10 cellular contexts compared by ENCODE assay signal in genomic region chr3:52268036-52268435, GRCh38. TPM values are rescaled to one million over a fixed set of nuclear protein-coding genes. Genes with fewer than 3 reads are reported as not detected.
DNase-seq lines count a peak whose midpoint lies in the region; ATAC-seq and TF ChIP-seq lines count a peak whose summit lies in the region.
"Had no signal": no experiment of that assay in that cellular context is flagged by ENCODE, and none has a peak within 500 bp of the region (broad histone marks: within the 10 kb centered on the region; RNA-seq: fewer than 3 reads in every experiment).

No MANE protein-coding gene starts in this region.

- H3K27ac Mint-ChIP-seq in CD4-positive, CD25-positive, alpha-beta regulatory T cell, result peak overlapping the region; percentile 59 to 91 (median 87)
- H3K27ac Mint-ChIP-seq in activated naive CD8-positive, alpha-beta T cell treated with anti-CD3 and anti-CD28 coated beads, Interleukin-2, amount 10 ng/mL, durations not matched to agents 7 days and 5 days, result peak overlapping the region; percentile 39
- peak overlapping the region; percentile 66 to 82 for H3K27ac Mint-ChIP-seq in natural killer cell

- TF ChIP-seq CTCF in natural killer cell (IDR thresholded peaks at IDR 0.05), result no peak

- H3K4me3 ChIP-seq in CD4-positive, CD25-positive, alpha-beta regulatory T cell (ENCODE audit: low read depth, low read length), result peak overlapping the region; percentile 43
- H3K4me3 ChIP-seq: body of pancreas had no signal

- H3K36me3 Mint-ChIP-seq in CD4-positive, CD25-positive, alpha-beta regulatory T cell, result peaks cover 62% of the 10 kb centered on the region
- peaks cover 49% of the 10 kb centered on the region for H3K36me3 Mint-ChIP-seq in activated naive CD8-positive, alpha-beta T cell treated with anti-CD3 and anti-CD28 coated beads, Interleukin-2, amount 10 ng/mL, durations not matched to agents 7 days and 5 days
- H3K36me3 Mint-ChIP-seq in natural killer cell, result peaks cover 32% of the 10 kb centered on the region

- peaks cover 0 to 2% (median 0%) of the 10 kb centered on the region in 7 donors for H3K9me3 Mint-ChIP-seq in CD4-positive, CD25-positive, alpha-beta regulatory T cell
- no peaks in the 10 kb centered on the region for H3K9me3 Mint-ChIP-seq in activated naive CD8-positive, alpha-beta T cell treated with anti-CD3 and anti-CD28 coated beads, Interleukin-2, amount 10 ng/mL, durations not matched to agents 7 days and 5 days
- no peaks in the 10 kb centered on the region for H3K9me3 Mint-ChIP-seq in natural killer cell

- H3K27ac ChIP-seq in CD4-positive, CD25-positive, alpha-beta regulatory T cell (ENCODE audit: insufficient read depth, low read length, poor library complexity, severe bottlenecking), result peak overlapping the region; percentile 82
- H3K27ac ChIP-seq: body of pancreas had no signal

- H3K27me3 ChIP-seq in CD4-positive, CD25-positive, alpha-beta regulatory T cell (ENCODE audit: control insufficient read depth, insufficient read depth, low read length), result no peaks in the 10 kb centered on the region
- H3K27me3 ChIP-seq: body of pancreas had no signal

- peak; percentile 77 to 80 for ATAC-seq in CD4-positive, CD25-positive, alpha-beta regulatory T cell (ENCODE audit: low read depth in 2 of 2)
- no peak for ATAC-seq in activated naive CD8-positive, alpha-beta T cell treated with anti-CD3 and anti-CD28 coated beads, Interleukin-2, amount 10 ng/mL, durations not matched to agents 7 days and 5 days (ENCODE audit: low read depth)
- ATAC-seq in natural killer cell, result no peak
- no peak for ATAC-seq in GM18868 (IDR thresholded peaks at IDR 0.05; ENCODE audit: unreplicated experiment)
- ATAC-seq: body of pancreas had no signal

- H3K36me3 ChIP-seq in CD4-positive, CD25-positive, alpha-beta regulatory T cell (ENCODE audit: control insufficient read depth, insufficient read depth, low read length), result peaks cover 68% of the 10 kb centered on the region

- intact Hi-C loops in natural killer cell (cut with micrococcal nuclease), result no loop called here

- peaks cover 65% of the 10 kb centered on the region for H3K4me1 ChIP-seq in CD4-positive, CD25-positive, alpha-beta regulatory T cell (ENCODE audit: control insufficient read depth, insufficient read depth, low read length, poor library complexity, severe bottlenecking)

- peaks cover 33 to 90% (median 66%) of the 10 kb centered on the region in 4 donors for H3K4me1 Mint-ChIP-seq in CD4-positive, CD25-positive, alpha-beta regulatory T cell
- H3K4me1 Mint-ChIP-seq in activated naive CD8-positive, alpha-beta T cell treated with anti-CD3 and anti-CD28 coated beads, Interleukin-2, amount 10 ng/mL, durations not matched to agents 7 days and 5 days, result peaks cover 55% of the 10 kb centered on the region
- H3K4me1 Mint-ChIP-seq in natural killer cell, result peaks cover 58 to 59% of the 10 kb centered on the region in 2 donors

- no peaks in the 10 kb centered on the region for H3K9me3 ChIP-seq in CD4-positive, CD25-positive, alpha-beta regulatory T cell (ENCODE audit: control insufficient read depth in 2 of 2, low read length in 2 of 2)
- H3K9me3 ChIP-seq: body of pancreas had no signal

- no peak for DNase-seq in CD4-positive, CD25-positive, alpha-beta regulatory T cell
- peak; percentile 67 for DNase-seq in activated CD4-positive, alpha-beta T cell treated with anti-CD3 and anti-CD28 coated beads for 48 hours
- peak; percentile 30 for DNase-seq in activated naive CD8-positive, alpha-beta T cell treated with anti-CD3 and anti-CD28 coated beads, Interleukin-2, amount 10 ng/mL, durations not matched to agents 7 days and 5 days
- DNase-seq in natural killer cell (no peak), NCI-H187 treated with DMSO at 0.1 percent for 48 hours (lab: John Stamatoyannopoulos, UW) (no peak), inferior parietal cortex (ENCODE audit: extremely low spot score) (no peak), COLO668 (lab: John Stamatoyannopoulos, UW; ENCODE audit: unreplicated experiment) (no peak)
- DNase-seq: body of pancreas had no signal

- POLR2A ChIA-PET in activated naive CD8-positive, alpha-beta T cell treated with anti-CD3 and anti-CD28 coated beads, Interleukin-2, amount 10 ng/mL, durations not matched to agents 7 days and 5 days (lab: Charles Lee), result interaction anchor here (4.0 to 25.1 kb wide), 2 partner anchors 10 to 22 kb away, joined by 24 to 1053 read pairs; partner anchors contain the start of genes PPM1M, TWF2 and WDR82

- H3K27me3 Mint-ChIP-seq in CD4-positive, CD25-positive, alpha-beta regulatory T cell, result no peaks in the 10 kb centered on the region
- no peaks in the 10 kb centered on the region for H3K27me3 Mint-ChIP-seq in activated naive CD8-positive, alpha-beta T cell treated with anti-CD3 and anti-CD28 coated beads, Interleukin-2, amount 10 ng/mL, durations not matched to agents 7 days and 5 days
- H3K27me3 Mint-ChIP-seq in natural killer cell (ENCODE audit: low read depth in 2 of 2), result no peaks in the 10 kb centered on the region

- H3K4me3 Mint-ChIP-seq in CD4-positive, CD25-positive, alpha-beta regulatory T cell, result peak overlapping the region; percentile 42 to 95 (median 70)
- peak overlapping the region; percentile 26 for H3K4me3 Mint-ChIP-seq in activated naive CD8-positive, alpha-beta T cell treated with anti-CD3 and anti-CD28 coated beads, Interleukin-2, amount 10 ng/mL, durations not matched to agents 7 days and 5 days
- H3K4me3 Mint-ChIP-seq in natural killer cell, result no peak overlapping the region

RNA-seq across cellular contexts. Expression of gene WDR82, which starts 10.4 kb away (rescaled TPM):
- 116 TPM for total RNA-seq in CD4-positive, CD25-positive, alpha-beta regulatory T cell
- 100 to 1,000 TPM in 2 of 4 donors, 10 to 100 TPM in 2; 85.9 to 111 (median 103) TPM for polyA plus RNA-seq in CD4-positive, CD25-positive, alpha-beta regulatory T cell
- total RNA-seq in activated naive CD8-positive, alpha-beta T cell treated with anti-CD3 and anti-CD28 coated beads, Interleukin-2, amount 10 ng/mL, durations not matched to agents 7 days and 5 days, result 100 to 1,000 TPM; 134 to 140 TPM
- total RNA-seq in natural killer cell, result 100 to 1,000 TPM; 108 to 131 (median 109) TPM

RNA-seq across cellular contexts. Expression of gene GLYCTK, which starts 19.6 kb away (rescaled TPM):
- total RNA-seq in CD4-positive, CD25-positive, alpha-beta regulatory T cell, result 41.8 TPM
- polyA plus RNA-seq in CD4-positive, CD25-positive, alpha-beta regulatory T cell, result 10 to 100 TPM; 11.1 to 17.9 (median 13.1) TPM
- total RNA-seq in activated naive CD8-positive, alpha-beta T cell treated with anti-CD3 and anti-CD28 coated beads, Interleukin-2, amount 10 ng/mL, durations not matched to agents 7 days and 5 days, result 10 to 100 TPM; 26.2 to 31.2 TPM
- total RNA-seq in natural killer cell, result 10 to 100 TPM; 43.3 to 60.8 (median 45.2) TPM

RNA-seq across cellular contexts. Expression of gene PPM1M, which starts 22.5 kb away (rescaled TPM):
- total RNA-seq in CD4-positive, CD25-positive, alpha-beta regulatory T cell, result 80.7 TPM
- 100 to 1,000 TPM in 1 of 4 donors, 10 to 100 TPM in 3; 55.5 to 104 (median 74.9) TPM for polyA plus RNA-seq in CD4-positive, CD25-positive, alpha-beta regulatory T cell
- total RNA-seq in activated naive CD8-positive, alpha-beta T cell treated with anti-CD3 and anti-CD28 coated beads, Interleukin-2, amount 10 ng/mL, durations not matched to agents 7 days and 5 days, result 100 to 1,000 TPM; 101 to 105 TPM
- 10 to 100 TPM; 66.0 to 83.7 (median 77.8) TPM for total RNA-seq in natural killer cell

RNA-seq across cellular contexts. Expression of gene TWF2, which starts 29.1 kb away (rescaled TPM):
- total RNA-seq in CD4-positive, CD25-positive, alpha-beta regulatory T cell, result 62.4 TPM
- polyA plus RNA-seq in CD4-positive, CD25-positive, alpha-beta regulatory T cell, result 100 to 1,000 TPM; 116 to 142 (median 131) TPM
- total RNA-seq in activated naive CD8-positive, alpha-beta T cell treated with anti-CD3 and anti-CD28 coated beads, Interleukin-2, amount 10 ng/mL, durations not matched to agents 7 days and 5 days, result 100 to 1,000 TPM; 118 to 122 TPM
- 10 to 100 TPM; 49.2 to 76.6 (median 52.0) TPM for total RNA-seq in natural killer cell

RNA-seq across cellular contexts. Expression of gene TLR9, which starts 42.6 kb away (rescaled TPM):
- total RNA-seq in CD4-positive, CD25-positive, alpha-beta regulatory T cell, result 0.27 TPM
- under 1 TPM in 1 of 4 donors, not detected in 3; 0.16 TPM for polyA plus RNA-seq in CD4-positive, CD25-positive, alpha-beta regulatory T cell
- total RNA-seq in activated naive CD8-positive, alpha-beta T cell treated with anti-CD3 and anti-CD28 coated beads, Interleukin-2, amount 10 ng/mL, durations not matched to agents 7 days and 5 days, result 1 to 10 TPM; 1.6 to 2.0 TPM
- total RNA-seq in natural killer cell, result under 1 TPM in 2 of 3 donors, not detected in 1; 0.20 to 0.21 TPM
- total RNA-seq: H1 had no signal

Comparison
In these comparisons a context has a peak if more than half of its experiments do, and no peak if none do; other contexts are left out.
1. ATAC-seq: peak in CD4-positive, CD25-positive, alpha-beta regulatory T cell (2 of 2); none in activated naive CD8-positive, alpha-beta T cell treated with anti-CD3 and anti-CD28 coated beads, Interleukin-2, amount 10 ng/mL, durations not matched to agents 7 days and 5 days (single experiment), natural killer cell (0 of 3) and GM18868 (single experiment).
2. DNase-seq: peak in activated CD4-positive, alpha-beta T cell treated with anti-CD3 and anti-CD28 coated beads for 48 hours (single experiment) and activated naive CD8-positive, alpha-beta T cell treated with anti-CD3 and anti-CD28 coated beads, Interleukin-2, amount 10 ng/mL, durations not matched to agents 7 days and 5 days (single experiment); none in CD4-positive, CD25-positive, alpha-beta regulatory T cell (0 of 3), natural killer cell (single experiment), NCI-H187 treated with DMSO at 0.1 percent for 48 hours (single experiment), inferior parietal cortex (single experiment) and COLO668 (single experiment).
3. Peak in every context shown above with its lines, with median percentiles within 50 percentile points of each other: H3K27ac Mint-ChIP-seq.